13 cellular contexts compared by ENCODE assay signal in genomic region chr13:82758056-82758455, GRCh38.
DNase-seq lines count a peak whose midpoint lies in the region; ATAC-seq and TF ChIP-seq lines count a peak whose summit lies in the region.
"Had no signal": no experiment of that assay in that cellular context is flagged by ENCODE, and none has a peak within 500 bp of the region (broad histone marks: within the 10 kb centered on the region; RNA-seq: fewer than 3 reads in every experiment).

No MANE protein-coding gene starts in this region.

- no peak overlapping the region for H3K27ac ChIP-seq in AG04450 (ENCODE audit: low read depth, low read length)
- no peak overlapping the region for H3K27ac ChIP-seq in Panc1 (ENCODE audit: low read length)
- H3K27ac ChIP-seq: transverse colon had no signal

- H3K4me1 ChIP-seq in Panc1 (ENCODE audit: control insufficient read depth, insufficient read depth, low read length): no peaks in the 10 kb centered on the region
- H3K4me1 ChIP-seq: transverse colon had no signal

- no peaks in the 10 kb centered on the region for H3K36me3 Mint-ChIP-seq in activated naive CD4-positive, alpha-beta T cell treated with anti-CD3 and anti-CD28 coated beads for 36 hours (ENCODE audit: low read depth)

- H3K9me3 ChIP-seq in AG04450 (ENCODE audit: control insufficient read depth, insufficient read depth, low read length): no peaks in the 10 kb centered on the region; the same call in 1 of the 2 replicates
- no peaks in the 10 kb centered on the region for H3K9me3 ChIP-seq in Panc1 (ENCODE audit: control insufficient read depth, insufficient read depth, low read depth, low read length)

- CTCF ChIA-PET in AG04450 (lab: Charles Lee): interaction anchor here (1.6 kb wide), 1 partner anchor 12 kb away, joined by 4 read pairs; no protein-coding TSS in a partner anchor
- CTCF ChIA-PET in Panc1 (lab: Charles Lee): no interaction called here
- CTCF ChIA-PET in activated naive CD4-positive, alpha-beta T cell treated with anti-CD3 and anti-CD28 coated beads for 36 hours (lab: Charles Lee): no interaction called here

- H3K9me3 Mint-ChIP-seq in activated naive CD4-positive, alpha-beta T cell treated with anti-CD3 and anti-CD28 coated beads for 36 hours: no peaks in the 10 kb centered on the region

- H3K36me3 ChIP-seq in H7 (replicated peaks; ENCODE audit: control insufficient read depth, insufficient read depth, low read length) (no peaks in the 10 kb centered on the region), Panc1 (ENCODE audit: control insufficient read depth, insufficient read depth, low read length) (no peaks in the 10 kb centered on the region)
- H3K36me3 ChIP-seq: transverse colon had no signal

- H3K27ac Mint-ChIP-seq in activated naive CD4-positive, alpha-beta T cell treated with anti-CD3 and anti-CD28 coated beads for 36 hours: no peak overlapping the region

- H3K27me3 ChIP-seq in AG04450 (ENCODE audit: control insufficient read depth, insufficient read depth, low read length): no peaks in the 10 kb centered on the region
- no peaks in the 10 kb centered on the region for H3K27me3 ChIP-seq in H7 (ENCODE audit: control insufficient read depth, insufficient read depth, low read length)
- H3K27me3 ChIP-seq in Panc1 (ENCODE audit: control insufficient read depth, insufficient read depth, low read length): no peaks in the 10 kb centered on the region
- H3K27me3 ChIP-seq: transverse colon had no signal

- in situ Hi-C loops in Panc1 (cut with HindIII; ENCODE audit: low pct_unique_long_range_greater_than_20kb, low sequenced_read_pairs): no loop called here

- BruUV-seq in Panc1 (replicated peaks; lab: Mats Ljungman, UMichigan): no TSS peak

- DNase-seq in AG04450 (ENCODE audit: low read depth, low spot score) (no peak), H7 (peak; percentile 59), Panc1 (ENCODE audit: low read depth, low spot score) (no peak), foreskin melanocyte (peak; percentile 35), SHP77 (lab: John Stamatoyannopoulos, UW) (no peak), cortex of kidney (lab: John Stamatoyannopoulos, UW) (no peak)
- no peak for DNase-seq in activated naive CD4-positive, alpha-beta T cell treated with anti-CD3 and anti-CD28 coated beads for 36 hours
- no peak for DNase-seq in activated effector memory CD4-positive, alpha-beta T cell treated with Interleukin-2 at 50 U/mL for 16 hours
- DNase-seq: activated T-cell treated with anti-CD3 and anti-CD28 coated beads, Interleukin-2, amount 50 U/mL, for 1 hour; effector CD8-positive, alpha-beta T cell; midbrain; transverse colon had no signal

- H3K27me3 Mint-ChIP-seq in activated naive CD4-positive, alpha-beta T cell treated with anti-CD3 and anti-CD28 coated beads for 36 hours (ENCODE audit: low read depth): no peaks in the 10 kb centered on the region

- no peak overlapping the region for H3K4me3 ChIP-seq in AG04450 (ENCODE audit: low read depth, low read length)
- no peak overlapping the region for H3K4me3 ChIP-seq in H7 (ENCODE audit: insufficient read depth, low read depth, low read length)
- no peak overlapping the region for H3K4me3 ChIP-seq in Panc1 (ENCODE audit: low read depth in 2 of 2, low read length in 2 of 2)
- H3K4me3 ChIP-seq: transverse colon had no signal

- intact Hi-C loops in Panc1 (cut with micrococcal nuclease; ENCODE audit: unreplicated experiment): no loop called here
- intact Hi-C loops in activated naive CD4-positive, alpha-beta T cell treated with anti-CD3 and anti-CD28 coated beads for 36 hours (cut with micrococcal nuclease): no loop called here

- no peak for ATAC-seq in Panc1
- ATAC-seq: Right ventricle myocardium inferior had no signal

- no peaks in the 10 kb centered on the region for H3K4me1 Mint-ChIP-seq in activated naive CD4-positive, alpha-beta T cell treated with anti-CD3 and anti-CD28 coated beads for 36 hours (ENCODE audit: low read depth)

- H3K4me3 Mint-ChIP-seq in activated naive CD4-positive, alpha-beta T cell treated with anti-CD3 and anti-CD28 coated beads for 36 hours: no peak overlapping the region

- TF ChIP-seq CTCF in AG04450 (IDR thresholded peaks at IDR 0.05; ENCODE audit: low read depth, low read length) (peak; percentile 33), Panc1 (IDR thresholded peaks at IDR 0.05) (0 out of 2 replicates have a peak, but pooled peaks have one; percentile 13)

- POLR2A ChIA-PET in AG04450 (lab: Yijun Ruan, JAX): no interaction called here
- POLR2A ChIA-PET in Panc1 (lab: Charles Lee): no interaction called here

Comparison
In these comparisons a context has a peak if more than half of its experiments do, and no peak if none do; other contexts are left out.
1. DNase-seq: peak in H7 (single experiment) and foreskin melanocyte (single experiment); none in AG04450 (single experiment), Panc1 (single experiment), activated naive CD4-positive, alpha-beta T cell treated with anti-CD3 and anti-CD28 coated beads for 36 hours (single experiment), SHP77 (0 of 2), cortex of kidney (single experiment) and activated effector memory CD4-positive, alpha-beta T cell treated with Interleukin-2 at 50 U/mL for 16 hours (single experiment).